In genomic region chr2:164599954-164600589, GRCh38 we compare ENCODE assay signal across 8 cellular contexts. TPM values are rescaled to one million over a fixed set of nuclear protein-coding genes. Genes with fewer than 3 reads are reported as not detected.
DNase-seq lines count a peak whose midpoint lies in the region; ATAC-seq and TF ChIP-seq lines count a peak whose summit lies in the region.

No MANE protein-coding gene starts in this region.

- in situ Hi-C loops in astrocyte of the spinal cord (cut with HindIII; ENCODE audit: low sequenced_read_pairs) = no loop called here

- peak; percentile 98 for ATAC-seq in GM19455 (IDR thresholded peaks at IDR 0.05; ENCODE audit: unreplicated experiment)
- ATAC-seq in HG03378 (IDR thresholded peaks at IDR 0.05; ENCODE audit: unreplicated experiment) = peak; percentile 99

- TF ChIP-seq CTCF in astrocyte of the spinal cord (IDR thresholded peaks at IDR 0.05; ENCODE audit: low read depth, low read length) = peak; percentile 79

- peak; percentile 73 for DNase-seq in DMS 273 treated with DMSO at 0.1 percent for 48 hours (lab: John Stamatoyannopoulos, UW)
- peak; percentile 71 for DNase-seq in NCI-H446 treated with DMSO at 0.1 percent for 48 hours (lab: John Stamatoyannopoulos, UW)
- peak; percentile 80 for DNase-seq in astrocyte of the spinal cord (ENCODE audit: low read depth, low spot score)
- peak; percentile 70 for DNase-seq in islet precursor cell
- no peak for DNase-seq in mesenteric fat pad (ENCODE audit: low spot score)
- no peak for DNase-seq in T1000 (lab: John Stamatoyannopoulos, UW)

- H3K4me3 ChIP-seq in astrocyte of the spinal cord (ENCODE audit: low read depth, low read length) = no peak overlapping the region

RNA-seq across cellular contexts. Expression of gene GRB14, which starts 21.2 kb away (rescaled TPM):
- total RNA-seq in mesenteric fat pad = 21.7 TPM

Comparison
In these comparisons a context has a peak if more than half of its experiments do, and no peak if none do; other contexts are left out.
1. DNase-seq: peak in DMS 273 treated with DMSO at 0.1 percent for 48 hours (single experiment), NCI-H446 treated with DMSO at 0.1 percent for 48 hours (single experiment), astrocyte of the spinal cord (single experiment) and islet precursor cell (single experiment); none in mesenteric fat pad (single experiment) and T1000 (single experiment).